ENCODE assay signal across 1 cellular context in the genomic region with DNA sequence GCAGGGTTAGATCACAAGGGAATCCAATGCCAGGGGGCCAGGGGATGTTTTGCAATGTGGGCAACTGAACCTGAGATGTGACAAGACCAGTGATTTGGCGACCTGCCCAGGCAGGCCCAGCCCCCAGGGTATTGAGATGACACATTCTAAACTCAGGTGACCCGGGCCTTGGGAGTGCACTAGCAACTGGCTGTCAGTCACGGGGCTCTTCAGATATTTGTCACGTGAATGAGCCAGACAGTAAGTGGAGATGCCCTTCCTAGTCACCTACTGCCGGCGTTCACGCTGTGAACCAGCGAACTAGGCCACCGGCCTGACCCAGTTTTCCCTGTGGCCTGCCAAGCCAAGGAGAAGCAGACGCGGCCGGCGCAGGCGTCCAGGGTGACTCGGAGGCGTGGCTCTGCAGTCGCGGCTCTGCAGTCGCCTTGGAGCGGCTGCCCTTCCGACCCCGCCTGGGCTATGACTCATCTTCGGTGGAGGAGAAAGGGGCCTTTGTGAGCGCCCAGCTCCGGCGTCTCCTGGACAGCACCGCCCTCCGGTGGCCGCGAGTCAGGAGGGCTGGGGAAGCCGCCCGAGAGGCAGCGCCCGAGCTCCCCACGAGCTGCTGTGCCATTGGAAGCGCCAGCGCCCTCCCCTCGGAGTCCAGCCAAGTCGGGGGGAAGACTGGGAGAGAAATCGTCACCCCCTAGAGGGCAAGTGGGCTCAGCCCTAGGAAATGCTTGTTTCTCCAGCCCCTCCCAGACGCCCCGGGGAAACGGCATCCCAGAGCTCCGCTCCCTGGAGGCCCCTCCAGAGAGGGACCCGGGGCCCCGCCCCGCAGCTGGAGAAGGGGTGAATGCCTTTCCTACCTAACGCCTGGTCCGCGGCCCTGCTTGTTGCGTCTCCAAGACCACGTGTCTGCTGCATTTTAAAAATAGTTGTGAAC.
A peak's percentile ranks its signal among the peaks of the same experiment; 100 is the strongest.
TF ChIP-seq lines count a peak whose summit lies in the region.

No MANE protein-coding gene starts in this region.

TF ChIP-seq in GM12878, 131 proteins besides CTCF, POLR2A, EP300 and RAD21 (continued from another document and continues in another):
- TF ChIP-seq FOXK2 (IDR thresholded peaks at IDR 0.05), result peak; percentile 30; the same call in 1 of the 2 replicates
- TF ChIP-seq IKZF1 (conservative IDR thresholded peaks at IDR 0.05), result peak; percentile 90
- no peak for TF ChIP-seq CHD4 (IDR thresholded peaks at IDR 0.05)
- TF ChIP-seq IRF5 (IDR thresholded peaks at IDR 0.05; ENCODE audit: borderline replicate concordance), result no peak
- TF ChIP-seq, protein P1, sequence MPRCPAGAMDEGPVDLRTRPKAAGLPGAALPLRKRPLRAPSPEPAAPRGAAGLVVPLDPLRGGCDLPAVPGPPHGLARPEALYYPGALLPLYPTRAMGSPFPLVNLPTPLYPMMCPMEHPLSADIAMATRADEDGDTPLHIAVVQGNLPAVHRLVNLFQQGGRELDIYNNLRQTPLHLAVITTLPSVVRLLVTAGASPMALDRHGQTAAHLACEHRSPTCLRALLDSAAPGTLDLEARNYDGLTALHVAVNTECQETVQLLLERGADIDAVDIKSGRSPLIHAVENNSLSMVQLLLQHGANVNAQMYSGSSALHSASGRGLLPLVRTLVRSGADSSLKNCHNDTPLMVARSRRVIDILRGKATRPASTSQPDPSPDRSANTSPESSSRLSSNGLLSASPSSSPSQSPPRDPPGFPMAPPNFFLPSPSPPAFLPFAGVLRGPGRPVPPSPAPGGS (IDR thresholded peaks at IDR 0.05; ENCODE audit: borderline replicate concordance, insufficient read depth, low read depth, low read length, poor library complexity, severe bottlenecking), result peak; percentile 68
- no peak for TF ChIP-seq SIX5 (IDR thresholded peaks at IDR 0.05; ENCODE audit: low read depth, low read length, severe bottlenecking)
- TF ChIP-seq, protein P2, sequence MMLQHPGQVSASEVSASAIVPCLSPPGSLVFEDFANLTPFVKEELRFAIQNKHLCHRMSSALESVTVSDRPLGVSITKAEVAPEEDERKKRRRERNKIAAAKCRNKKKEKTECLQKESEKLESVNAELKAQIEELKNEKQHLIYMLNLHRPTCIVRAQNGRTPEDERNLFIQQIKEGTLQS (IDR thresholded peaks at IDR 0.05; ENCODE audit: borderline replicate concordance, extremely low read depth, low read depth, low read length), result no peak
- no peak for TF ChIP-seq NR2C2 (IDR thresholded peaks at IDR 0.05; ENCODE audit: borderline replicate concordance, control insufficient read depth, insufficient read length, low read depth)
- TF ChIP-seq, protein P3, sequence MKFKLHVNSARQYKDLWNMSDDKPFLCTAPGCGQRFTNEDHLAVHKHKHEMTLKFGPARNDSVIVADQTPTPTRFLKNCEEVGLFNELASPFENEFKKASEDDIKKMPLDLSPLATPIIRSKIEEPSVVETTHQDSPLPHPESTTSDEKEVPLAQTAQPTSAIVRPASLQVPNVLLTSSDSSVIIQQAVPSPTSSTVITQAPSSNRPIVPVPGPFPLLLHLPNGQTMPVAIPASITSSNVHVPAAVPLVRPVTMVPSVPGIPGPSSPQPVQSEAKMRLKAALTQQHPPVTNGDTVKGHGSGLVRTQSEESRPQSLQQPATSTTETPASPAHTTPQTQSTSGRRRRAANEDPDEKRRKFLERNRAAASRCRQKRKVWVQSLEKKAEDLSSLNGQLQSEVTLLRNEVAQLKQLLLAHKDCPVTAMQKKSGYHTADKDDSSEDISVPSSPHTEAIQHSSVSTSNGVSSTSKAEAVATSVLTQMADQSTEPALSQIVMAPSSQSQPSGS (IDR thresholded peaks at IDR 0.05; ENCODE audit: low read length), result peak; percentile 25; the same call in 1 of the 2 replicates
- TF ChIP-seq, protein P4, sequence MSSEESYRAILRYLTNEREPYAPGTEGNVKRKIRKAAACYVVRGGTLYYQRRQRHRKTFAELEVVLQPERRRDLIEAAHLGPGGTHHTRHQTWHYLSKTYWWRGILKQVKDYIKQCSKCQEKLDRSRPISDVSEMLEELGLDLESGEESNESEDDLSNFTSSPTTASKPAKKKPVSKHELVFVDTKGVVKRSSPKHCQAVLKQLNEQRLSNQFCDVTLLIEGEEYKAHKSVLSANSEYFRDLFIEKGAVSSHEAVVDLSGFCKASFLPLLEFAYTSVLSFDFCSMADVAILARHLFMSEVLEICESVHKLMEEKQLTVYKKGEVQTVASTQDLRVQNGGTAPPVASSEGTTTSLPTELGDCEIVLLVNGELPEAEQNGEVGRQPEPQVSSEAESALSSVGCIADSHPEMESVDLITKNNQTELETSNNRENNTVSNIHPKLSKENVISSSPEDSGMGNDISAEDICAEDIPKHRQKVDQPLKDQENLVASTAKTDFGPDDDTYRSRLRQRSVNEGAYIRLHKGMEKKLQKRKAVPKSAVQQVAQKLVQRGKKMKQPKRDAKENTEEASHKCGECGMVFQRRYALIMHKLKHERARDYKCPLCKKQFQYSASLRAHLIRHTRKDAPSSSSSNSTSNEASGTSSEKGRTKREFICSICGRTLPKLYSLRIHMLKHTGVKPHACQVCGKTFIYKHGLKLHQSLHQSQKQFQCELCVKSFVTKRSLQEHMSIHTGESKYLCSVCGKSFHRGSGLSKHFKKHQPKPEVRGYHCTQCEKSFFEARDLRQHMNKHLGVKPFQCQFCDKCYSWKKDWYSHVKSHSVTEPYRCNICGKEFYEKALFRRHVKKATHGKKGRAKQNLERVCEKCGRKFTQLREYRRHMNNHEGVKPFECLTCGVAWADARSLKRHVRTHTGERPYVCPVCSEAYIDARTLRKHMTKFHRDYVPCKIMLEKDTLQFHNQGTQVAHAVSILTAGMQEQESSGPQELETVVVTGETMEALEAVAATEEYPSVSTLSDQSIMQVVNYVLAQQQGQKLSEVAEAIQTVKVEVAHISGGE (CRISPR knock-in tag; IDR thresholded peaks at IDR 0.05), result no peak
- peak; percentile 24 for TF ChIP-seq RELA (IDR thresholded peaks at IDR 0.05; ENCODE audit: borderline replicate concordance, partially characterized antibody)
- TF ChIP-seq NR2C1 (IDR thresholded peaks at IDR 0.05), result 0 out of 2 replicates have a peak, but pooled peaks have one; percentile 20
- no peak for TF ChIP-seq WRNIP1 (IDR thresholded peaks at IDR 0.05; ENCODE audit: borderline replicate concordance, low read depth, low read length)
- peak; percentile 35; the same call in 1 of the 2 replicates for TF ChIP-seq NBN (IDR thresholded peaks at IDR 0.05)
- TF ChIP-seq PAX8 (IDR thresholded peaks at IDR 0.05), result no peak
- no peak for TF ChIP-seq PRDM15 (CRISPR knock-in tag; IDR thresholded peaks at IDR 0.05)
- peak; percentile 50; the same call in 1 of the 2 replicates for TF ChIP-seq ZNF207 (IDR thresholded peaks at IDR 0.05; ENCODE audit: borderline replicate concordance)
- TF ChIP-seq CHD1 (IDR thresholded peaks at IDR 0.05; ENCODE audit: low read depth, low read length), result 0 out of 2 replicates have a peak, but pooled peaks have one; percentile 44
- peak; percentile 60 for TF ChIP-seq MTA2 (IDR thresholded peaks at IDR 0.05; ENCODE audit: low read depth)
- TF ChIP-seq, protein P5, sequence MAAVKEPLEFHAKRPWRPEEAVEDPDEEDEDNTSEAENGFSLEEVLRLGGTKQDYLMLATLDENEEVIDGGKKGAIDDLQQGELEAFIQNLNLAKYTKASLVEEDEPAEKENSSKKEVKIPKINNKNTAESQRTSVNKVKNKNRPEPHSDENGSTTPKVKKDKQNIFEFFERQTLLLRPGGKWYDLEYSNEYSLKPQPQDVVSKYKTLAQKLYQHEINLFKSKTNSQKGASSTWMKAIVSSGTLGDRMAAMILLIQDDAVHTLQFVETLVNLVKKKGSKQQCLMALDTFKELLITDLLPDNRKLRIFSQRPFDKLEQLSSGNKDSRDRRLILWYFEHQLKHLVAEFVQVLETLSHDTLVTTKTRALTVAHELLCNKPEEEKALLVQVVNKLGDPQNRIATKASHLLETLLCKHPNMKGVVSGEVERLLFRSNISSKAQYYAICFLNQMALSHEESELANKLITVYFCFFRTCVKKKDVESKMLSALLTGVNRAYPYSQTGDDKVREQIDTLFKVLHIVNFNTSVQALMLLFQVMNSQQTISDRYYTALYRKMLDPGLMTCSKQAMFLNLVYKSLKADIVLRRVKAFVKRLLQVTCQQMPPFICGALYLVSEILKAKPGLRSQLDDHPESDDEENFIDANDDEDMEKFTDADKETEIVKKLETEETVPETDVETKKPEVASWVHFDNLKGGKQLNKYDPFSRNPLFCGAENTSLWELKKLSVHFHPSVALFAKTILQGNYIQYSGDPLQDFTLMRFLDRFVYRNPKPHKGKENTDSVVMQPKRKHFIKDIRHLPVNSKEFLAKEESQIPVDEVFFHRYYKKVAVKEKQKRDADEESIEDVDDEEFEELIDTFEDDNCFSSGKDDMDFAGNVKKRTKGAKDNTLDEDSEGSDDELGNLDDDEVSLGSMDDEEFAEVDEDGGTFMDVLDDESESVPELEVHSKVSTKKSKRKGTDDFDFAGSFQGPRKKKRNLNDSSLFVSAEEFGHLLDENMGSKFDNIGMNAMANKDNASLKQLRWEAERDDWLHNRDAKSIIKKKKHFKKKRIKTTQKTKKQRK (IDR thresholded peaks at IDR 0.05; ENCODE audit: low read depth, low read length), result no peak
- TF ChIP-seq, protein P6, sequence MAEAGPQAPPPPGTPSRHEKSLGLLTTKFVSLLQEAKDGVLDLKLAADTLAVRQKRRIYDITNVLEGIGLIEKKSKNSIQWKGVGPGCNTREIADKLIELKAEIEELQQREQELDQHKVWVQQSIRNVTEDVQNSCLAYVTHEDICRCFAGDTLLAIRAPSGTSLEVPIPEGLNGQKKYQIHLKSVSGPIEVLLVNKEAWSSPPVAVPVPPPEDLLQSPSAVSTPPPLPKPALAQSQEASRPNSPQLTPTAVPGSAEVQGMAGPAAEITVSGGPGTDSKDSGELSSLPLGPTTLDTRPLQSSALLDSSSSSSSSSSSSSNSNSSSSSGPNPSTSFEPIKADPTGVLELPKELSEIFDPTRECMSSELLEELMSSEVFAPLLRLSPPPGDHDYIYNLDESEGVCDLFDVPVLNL (IDR thresholded peaks at IDR 0.05; ENCODE audit: low read depth, low read length), result 0 out of 2 replicates have a peak, but pooled peaks have one; percentile 25
- no peak for TF ChIP-seq SP1 (IDR thresholded peaks at IDR 0.05; ENCODE audit: low read depth, low read length)
- peak; percentile 72; the same call in 1 of the 2 replicates for TF ChIP-seq LARP7 (IDR thresholded peaks at IDR 0.05)
- no peak for TF ChIP-seq SREBF1 (IDR thresholded peaks at IDR 0.05; ENCODE audit: low read length)
- TF ChIP-seq JUNB (IDR thresholded peaks at IDR 0.05), result peak; percentile 58; the same call in 1 of the 2 replicates
- TF ChIP-seq, protein P7, sequence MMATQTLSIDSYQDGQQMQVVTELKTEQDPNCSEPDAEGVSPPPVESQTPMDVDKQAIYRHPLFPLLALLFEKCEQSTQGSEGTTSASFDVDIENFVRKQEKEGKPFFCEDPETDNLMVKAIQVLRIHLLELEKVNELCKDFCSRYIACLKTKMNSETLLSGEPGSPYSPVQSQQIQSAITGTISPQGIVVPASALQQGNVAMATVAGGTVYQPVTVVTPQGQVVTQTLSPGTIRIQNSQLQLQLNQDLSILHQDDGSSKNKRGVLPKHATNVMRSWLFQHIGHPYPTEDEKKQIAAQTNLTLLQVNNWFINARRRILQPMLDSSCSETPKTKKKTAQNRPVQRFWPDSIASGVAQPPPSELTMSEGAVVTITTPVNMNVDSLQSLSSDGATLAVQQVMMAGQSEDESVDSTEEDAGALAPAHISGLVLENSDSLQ (IDR thresholded peaks at IDR 0.05), result peak; percentile 97
- 0 out of 2 replicates have a peak, but pooled peaks have one; percentile 33 for TF ChIP-seq TARDBP (IDR thresholded peaks at IDR 0.05; ENCODE audit: borderline replicate concordance)
- no peak for TF ChIP-seq FOS (IDR thresholded peaks at IDR 0.05; ENCODE audit: borderline replicate concordance, extremely low read depth, insufficient read length)
- no peak for TF ChIP-seq ZBTB33 (IDR thresholded peaks at IDR 0.05)
- TF ChIP-seq FOXM1 (IDR thresholded peaks at IDR 0.05; ENCODE audit: low read depth, low read length), result peak; percentile 69; the same call in 1 of the 2 replicates
- no peak for TF ChIP-seq EZH2 (IDR thresholded peaks at IDR 0.05; ENCODE audit: borderline replicate concordance, control insufficient read depth, low read depth, low read length)
